15 cellular contexts compared by ENCODE assay signal in the genomic region with DNA sequence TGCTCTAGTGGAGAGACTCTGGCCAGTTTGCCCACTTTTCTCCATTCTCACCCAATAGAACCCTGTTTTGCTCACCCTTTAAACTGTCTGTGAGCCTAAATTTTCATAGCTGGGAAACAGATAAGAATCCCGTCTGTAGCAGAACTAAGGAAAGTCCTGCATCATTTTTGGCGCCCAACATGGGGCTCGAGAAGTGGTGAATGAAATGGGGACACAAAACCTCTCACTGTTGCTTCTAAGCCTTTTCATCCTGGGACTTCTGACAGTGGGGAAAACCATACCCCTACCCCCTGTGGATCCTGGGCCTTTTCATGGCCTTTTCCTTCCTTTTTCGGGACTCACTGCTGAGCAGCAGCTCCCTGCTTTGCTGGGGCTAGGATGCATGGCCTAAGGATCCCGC.
DNase-seq lines count a peak whose midpoint lies in the region; ATAC-seq and TF ChIP-seq lines count a peak whose summit lies in the region.
"Had no signal": no experiment of that assay in that cellular context is flagged by ENCODE, and none has a peak within 500 bp of the region (broad histone marks: within the 10 kb centered on the region; RNA-seq: fewer than 3 reads in every experiment).

No MANE protein-coding gene starts in this region.

- H3K27me3 Mint-ChIP-seq in activated T-cell treated with anti-CD3 and anti-CD28 coated beads, Interleukin-2, amount 50 U/mL, for 72 hours (ENCODE audit: low read depth): no peaks in the 10 kb centered on the region
- H3K27me3 Mint-ChIP-seq: stimulated activated naive CD8-positive, alpha-beta T cell treated with anti-CD3 and anti-CD28 coated beads, Interleukin-15, amount 100 ng/mL, for 72 hours had no signal

- H3K4me1 ChIP-seq in cardiac muscle cell (ENCODE audit: low read depth): no peaks in the 10 kb centered on the region
- no peaks in the 10 kb centered on the region for H3K4me1 ChIP-seq in right atrium auricular region
- H3K4me1 ChIP-seq in subcutaneous abdominal adipose tissue (ENCODE audit: control insufficient read depth in 5 of 5, insufficient read depth in 5 of 5, low read length in 5 of 5): no peaks in the 10 kb centered on the region
- H3K4me1 ChIP-seq: colonic mucosa had no signal

- no peak overlapping the region for H3K27ac Mint-ChIP-seq in activated T-cell treated with anti-CD3 and anti-CD28 coated beads, Interleukin-2, amount 50 U/mL, for 72 hours
- H3K27ac Mint-ChIP-seq: stimulated activated naive CD8-positive, alpha-beta T cell treated with anti-CD3 and anti-CD28 coated beads, Interleukin-15, amount 100 ng/mL, for 72 hours had no signal

- peak; percentile 6 to 14 for DNase-seq in cardiac muscle cell (ENCODE audit: low read depth in 1 of 2, low spot score in 1 of 2)
- DNase-seq in right atrium auricular region (ENCODE audit: low spot score): no peak
- peak; percentile 23 to 32 for DNase-seq in activated T-cell treated with anti-CD3 and anti-CD28 coated beads, Interleukin-2, amount 50 U/mL, for 72 hours
- DNase-seq in foreskin melanocyte: peak; percentile 25
- DNase-seq in GM19238 (ENCODE audit: insufficient read length, low spot score): no peak
- DNase-seq in activated effector memory CD4-positive, alpha-beta T cell treated with Interleukin-2 at 50 U/mL for 16 hours: no peak
- DNase-seq in NCI-H345 treated with DMSO at 0.1 percent for 48 hours (lab: John Stamatoyannopoulos, UW; ENCODE audit: unreplicated experiment): no peak
- DNase-seq: activated CD8-positive, alpha-beta memory T cell treated with anti-CD3 and anti-CD28 coated beads for 24 hours; colonic mucosa; KG1; NCI-H510A had no signal

- H3K9me3 ChIP-seq in cardiac muscle cell (ENCODE audit: low read depth) (no peaks in the 10 kb centered on the region), right atrium auricular region (peaks cover 14 to 76% of the 10 kb centered on the region in 2 donors), subcutaneous abdominal adipose tissue (ENCODE audit: control insufficient read depth in 5 of 5, low read length in 5 of 5) (peaks cover 20 to 51% (median 46%) of the 10 kb centered on the region in 5 donors)

- no peaks in the 10 kb centered on the region for H3K36me3 ChIP-seq in cardiac muscle cell
- no peaks in the 10 kb centered on the region for H3K36me3 ChIP-seq in right atrium auricular region
- H3K36me3 ChIP-seq in subcutaneous abdominal adipose tissue (ENCODE audit: control insufficient read depth in 5 of 5, insufficient read depth in 5 of 5, low read length in 5 of 5): no peaks in the 10 kb centered on the region
- H3K36me3 ChIP-seq: colonic mucosa had no signal

- H3K4me3 ChIP-seq in cardiac muscle cell: no peak overlapping the region
- H3K4me3 ChIP-seq in right atrium auricular region: no peak overlapping the region
- peak overlapping the region in 3 of 5 donors; percentile 2 to 41 (median 38) for H3K4me3 ChIP-seq in subcutaneous abdominal adipose tissue (ENCODE audit: low read depth in 1 of 5, low read length in 5 of 5)
- H3K4me3 ChIP-seq: colonic mucosa, hepatocyte had no signal

- H3K27ac ChIP-seq in cardiac muscle cell: no peak overlapping the region
- H3K27ac ChIP-seq in right atrium auricular region: no peak overlapping the region
- H3K27ac ChIP-seq in subcutaneous abdominal adipose tissue (ENCODE audit: low read depth, low read length): no peak overlapping the region
- H3K27ac ChIP-seq: colonic mucosa, hepatocyte had no signal

- H3K27me3 ChIP-seq in cardiac muscle cell (no peaks in the 10 kb centered on the region), right atrium auricular region (no peaks in the 10 kb centered on the region), subcutaneous abdominal adipose tissue (ENCODE audit: control insufficient read depth in 5 of 5, insufficient read depth in 4 of 5, low read length in 5 of 5) (no peaks in the 10 kb centered on the region)
- H3K27me3 ChIP-seq: colonic mucosa, hepatocyte had no signal

- TF ChIP-seq CTCF in cardiac muscle cell (IDR thresholded peaks at IDR 0.05; ENCODE audit: low read depth, low read length): no peak
- no peak for TF ChIP-seq CTCF in right atrium auricular region (IDR thresholded peaks at IDR 0.05)

- H3K36me3 Mint-ChIP-seq in activated T-cell treated with anti-CD3 and anti-CD28 coated beads, Interleukin-2, amount 50 U/mL, for 72 hours (ENCODE audit: insufficient read depth in 2 of 2): peaks cover 23 to 69% of the 10 kb centered on the region in 2 donors

- no peak overlapping the region for H3K4me3 Mint-ChIP-seq in activated T-cell treated with anti-CD3 and anti-CD28 coated beads, Interleukin-2, amount 50 U/mL, for 72 hours
- H3K4me3 Mint-ChIP-seq: stimulated activated naive CD8-positive, alpha-beta T cell treated with anti-CD3 and anti-CD28 coated beads, Interleukin-15, amount 100 ng/mL, for 72 hours had no signal

- peaks cover 12 to 17% of the 10 kb centered on the region in 2 donors for H3K9me3 Mint-ChIP-seq in activated T-cell treated with anti-CD3 and anti-CD28 coated beads, Interleukin-2, amount 50 U/mL, for 72 hours

- H3K4me1 Mint-ChIP-seq in activated T-cell treated with anti-CD3 and anti-CD28 coated beads, Interleukin-2, amount 50 U/mL, for 72 hours (ENCODE audit: low read depth): no peaks in the 10 kb centered on the region
- H3K4me1 Mint-ChIP-seq: stimulated activated naive CD8-positive, alpha-beta T cell treated with anti-CD3 and anti-CD28 coated beads, Interleukin-15, amount 100 ng/mL, for 72 hours had no signal

- no peak overlapping the region for H3K9ac ChIP-seq in subcutaneous abdominal adipose tissue (ENCODE audit: low read length in 5 of 5)

- no peak for ATAC-seq in activated T-cell treated with anti-CD3 and anti-CD28 coated beads, Interleukin-2, amount 50 U/mL, for 72 hours (replicated peaks in 1 of 2)
- ATAC-seq: SK-N-SH treated with all-trans-retinoic acid at 6 μM for 48 hours; stimulated activated naive CD8-positive, alpha-beta T cell treated with anti-CD3 and anti-CD28 coated beads, Interleukin-15, amount 100 ng/mL, for 72 hours had no signal

Comparison
In these comparisons a context has a peak if more than half of its experiments do, and no peak if none do; other contexts are left out.
1. DNase-seq: peak in cardiac muscle cell (2 of 2), activated T-cell treated with anti-CD3 and anti-CD28 coated beads, Interleukin-2, amount 50 U/mL, for 72 hours (2 of 2) and foreskin melanocyte (single experiment); none in right atrium auricular region (single experiment), GM19238 (single experiment), activated effector memory CD4-positive, alpha-beta T cell treated with Interleukin-2 at 50 U/mL for 16 hours (single experiment) and NCI-H345 treated with DMSO at 0.1 percent for 48 hours (single experiment).
2. H3K4me3 ChIP-seq: peak in subcutaneous abdominal adipose tissue (3 of 5); none in cardiac muscle cell (single experiment) and right atrium auricular region (0 of 2).